ENCODE assay signal across 6 cellular contexts in the genomic region with DNA sequence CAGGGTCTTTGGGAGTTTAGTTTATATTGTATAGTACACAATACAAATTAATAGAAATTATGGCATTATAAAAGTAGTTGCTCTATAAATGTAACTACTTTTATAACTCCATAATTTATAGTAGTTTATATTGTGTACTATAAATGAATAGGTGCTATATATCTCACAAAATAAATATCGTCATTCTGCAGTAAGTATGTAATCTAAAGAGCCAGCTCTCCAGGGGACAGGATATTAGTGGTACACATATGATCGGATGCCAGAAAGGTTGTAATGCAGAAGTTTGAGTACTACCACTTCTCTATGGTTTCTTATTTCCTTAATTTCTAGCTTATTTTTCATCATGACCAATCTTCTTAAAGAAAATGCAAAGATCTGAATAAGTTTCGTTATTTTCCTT.
"Had no signal": no experiment of that assay in that cellular context is flagged by ENCODE, and none has a peak within 500 bp of the region (broad histone marks: within the 10 kb centered on the region; RNA-seq: fewer than 3 reads in every experiment).

No MANE protein-coding gene starts in this region.

- ATAC-seq: GM23338, K562 had no signal

- H3K27ac Mint-ChIP-seq: GM23338, H9, HFFc6 had no signal

- H3K4me3 ChIP-seq: GM23338, K562 had no signal

- H3K9me3 Mint-ChIP-seq: GM23338, H9, HFFc6 had no signal

- H2AFZ ChIP-seq: GM23338 had no signal

- DNase-seq: H9, HCEC 1CT, HFFc6, IMR-90 had no signal

- H3K4me2 ChIP-seq: GM23338 had no signal

- H3K4me3 Mint-ChIP-seq: GM23338, H9, HFFc6 had no signal

- H3K4me1 Mint-ChIP-seq: H9 had no signal
